9 cellular contexts compared by ENCODE assay signal in the genomic region with DNA sequence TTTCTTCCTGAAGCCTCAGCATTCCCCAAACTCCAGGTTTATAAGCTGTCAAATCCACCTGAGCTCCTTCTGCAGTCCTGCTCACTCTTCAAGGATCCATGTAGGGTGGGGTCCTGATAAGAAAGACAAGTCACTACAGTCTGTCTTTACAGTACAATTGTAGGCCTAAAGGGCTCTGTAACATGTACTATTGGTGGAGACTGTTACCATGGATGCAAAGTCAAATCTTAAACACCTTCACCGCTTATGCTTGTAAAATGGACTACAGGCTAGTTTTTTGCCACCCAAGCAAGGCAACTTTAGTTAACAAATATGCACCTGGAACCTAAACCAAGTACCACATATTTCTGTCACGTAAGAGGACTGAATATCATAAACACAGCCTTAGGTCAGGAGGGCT. TPM values are rescaled to one million over a fixed set of nuclear protein-coding genes. Genes with fewer than 3 reads are reported as not detected.
A peak's percentile ranks its signal among the peaks of the same experiment; 100 is the strongest.
DNase-seq lines count a peak whose midpoint lies in the region; ATAC-seq and TF ChIP-seq lines count a peak whose summit lies in the region.
"Had no signal": no experiment of that assay in that cellular context is flagged by ENCODE, and none has a peak within 500 bp of the region (broad histone marks: within the 10 kb centered on the region; RNA-seq: fewer than 3 reads in every experiment).

No MANE protein-coding gene starts in this region.

- no peak overlapping the region for H3K4me3 ChIP-seq in right cardiac atrium (ENCODE audit: low read length)

- peak overlapping the region; percentile 91 for H3K27ac ChIP-seq in right cardiac atrium (ENCODE audit: low read length)

- TF ChIP-seq CTCF in activated CD8-positive, alpha-beta T cell treated with anti-CD3 and anti-CD28 coated beads for 36 hours (IDR thresholded peaks at IDR 0.05), result no peak

- peaks cover 13% of the 10 kb centered on the region for H3K4me1 ChIP-seq in right cardiac atrium (ENCODE audit: control insufficient read depth, insufficient read depth, low read length)

- peak overlapping the region; percentile 86 for H3K27ac Mint-ChIP-seq in activated T-cell treated with anti-CD3 and anti-CD28 coated beads, Interleukin-2, amount 50 U/mL, for 24 hours
- peak overlapping the region; percentile 100 for H3K27ac Mint-ChIP-seq in activated CD8-positive, alpha-beta T cell treated with anti-CD3 and anti-CD28 coated beads for 36 hours
- H3K27ac Mint-ChIP-seq in stimulated activated memory B cell treated with anti-CD40 and anti-IgM and Interleukin-4, amounts not matched to agents 10 μg/mL and 1 μg/mL and 100 μg/mL, for 72 hours, result peak overlapping the region; percentile 70

- H3K4me1 Mint-ChIP-seq in activated T-cell treated with anti-CD3 and anti-CD28 coated beads, Interleukin-2, amount 50 U/mL, for 24 hours (ENCODE audit: low read depth), result peaks cover 79% of the 10 kb centered on the region
- H3K4me1 Mint-ChIP-seq in activated CD8-positive, alpha-beta T cell treated with anti-CD3 and anti-CD28 coated beads for 36 hours (ENCODE audit: low read depth), result peaks cover 75% of the 10 kb centered on the region
- peaks cover 66% of the 10 kb centered on the region for H3K4me1 Mint-ChIP-seq in stimulated activated memory B cell treated with anti-CD40 and anti-IgM and Interleukin-4, amounts not matched to agents 10 μg/mL and 1 μg/mL and 100 μg/mL, for 72 hours

- H3K4me3 Mint-ChIP-seq in activated T-cell treated with anti-CD3 and anti-CD28 coated beads, Interleukin-2, amount 50 U/mL, for 24 hours, result peak overlapping the region; percentile 13
- H3K4me3 Mint-ChIP-seq in activated CD8-positive, alpha-beta T cell treated with anti-CD3 and anti-CD28 coated beads for 36 hours, result peak overlapping the region; percentile 16
- no peak overlapping the region for H3K4me3 Mint-ChIP-seq in stimulated activated memory B cell treated with anti-CD40 and anti-IgM and Interleukin-4, amounts not matched to agents 10 μg/mL and 1 μg/mL and 100 μg/mL, for 72 hours

- peaks cover 10% of the 10 kb centered on the region for H3K9me3 Mint-ChIP-seq in activated T-cell treated with anti-CD3 and anti-CD28 coated beads, Interleukin-2, amount 50 U/mL, for 24 hours
- no peaks in the 10 kb centered on the region for H3K9me3 Mint-ChIP-seq in activated CD8-positive, alpha-beta T cell treated with anti-CD3 and anti-CD28 coated beads for 36 hours
- no peaks in the 10 kb centered on the region for H3K9me3 Mint-ChIP-seq in stimulated activated memory B cell treated with anti-CD40 and anti-IgM and Interleukin-4, amounts not matched to agents 10 μg/mL and 1 μg/mL and 100 μg/mL, for 72 hours

- DNase-seq in activated T-cell treated with anti-CD3 and anti-CD28 coated beads, Interleukin-2, amount 50 U/mL, for 24 hours, result no peak
- DNase-seq in activated T-cell treated with anti-CD3 and anti-CD28 coated beads for 4 hours (no peak), right cardiac atrium (no peak), cerebellum (ENCODE audit: low spot score) (no peak), amniotic stem cell (lab: John Stamatoyannopoulos, UW) (no peak)
- no peak for DNase-seq in activated CD8-positive, alpha-beta T cell treated with anti-CD3 and anti-CD28 coated beads for 36 hours
- DNase-seq: activated effector memory CD4-positive, alpha-beta T cell treated with anti-CD3 and anti-CD28 coated beads, Interleukin-2, amount 50 U/mL, for 16 hours had no signal

- WGBS in right cardiac atrium, result 92% methylated on average over 2 of the region's 2 CpGs

- no peaks in the 10 kb centered on the region for H3K27me3 ChIP-seq in right cardiac atrium (ENCODE audit: control insufficient read depth, insufficient read depth)

- POLR2A ChIA-PET in activated CD8-positive, alpha-beta T cell treated with anti-CD3 and anti-CD28 coated beads for 36 hours (lab: Charles Lee), result interaction anchor here (0.8 to 2.8 kb wide), 8 partner anchors 11 to 269 kb away, joined by 3 to 13 read pairs (median 5); partner anchors contain the start of gene CBLB

- no peaks in the 10 kb centered on the region for H3K27me3 Mint-ChIP-seq in activated T-cell treated with anti-CD3 and anti-CD28 coated beads, Interleukin-2, amount 50 U/mL, for 24 hours
- H3K27me3 Mint-ChIP-seq in activated CD8-positive, alpha-beta T cell treated with anti-CD3 and anti-CD28 coated beads for 36 hours, result no peaks in the 10 kb centered on the region
- no peaks in the 10 kb centered on the region for H3K27me3 Mint-ChIP-seq in stimulated activated memory B cell treated with anti-CD40 and anti-IgM and Interleukin-4, amounts not matched to agents 10 μg/mL and 1 μg/mL and 100 μg/mL, for 72 hours

- no peak for ATAC-seq in activated CD8-positive, alpha-beta T cell treated with anti-CD3 and anti-CD28 coated beads for 36 hours
- ATAC-seq in right cardiac atrium (no peak), HG02885 (IDR thresholded peaks at IDR 0.05; ENCODE audit: poor library complexity, unreplicated experiment) (no peak)
- no peak for ATAC-seq in stimulated activated memory B cell treated with anti-CD40 and anti-IgM and Interleukin-4, amounts not matched to agents 10 μg/mL and 1 μg/mL and 100 μg/mL, for 72 hours

- H3K9me3 ChIP-seq in right cardiac atrium (ENCODE audit: control insufficient read depth, low read length), result no peaks in the 10 kb centered on the region

- CTCF ChIA-PET in activated CD8-positive, alpha-beta T cell treated with anti-CD3 and anti-CD28 coated beads for 36 hours (lab: Charles Lee), result interaction anchor here (0.8 to 1.7 kb wide), 4 partner anchors 12 to 393 kb away, joined by 3 to 4 read pairs (median 3); no protein-coding TSS in a partner anchor

- intact Hi-C loops in activated CD8-positive, alpha-beta T cell treated with anti-CD3 and anti-CD28 coated beads for 36 hours (cut with micrococcal nuclease), result loop anchor here (10.0 kb wide), 1 partner anchor 511 kb away; no protein-coding TSS in a partner anchor
- intact Hi-C loops in right cardiac atrium (cut with DNase I), result no loop called here

- H3K36me3 Mint-ChIP-seq in activated T-cell treated with anti-CD3 and anti-CD28 coated beads, Interleukin-2, amount 50 U/mL, for 24 hours (ENCODE audit: low read depth), result peaks cover 78% of the 10 kb centered on the region
- H3K36me3 Mint-ChIP-seq in activated CD8-positive, alpha-beta T cell treated with anti-CD3 and anti-CD28 coated beads for 36 hours (ENCODE audit: low read depth), result peaks cover 66% of the 10 kb centered on the region
- peaks cover 27% of the 10 kb centered on the region for H3K36me3 Mint-ChIP-seq in stimulated activated memory B cell treated with anti-CD40 and anti-IgM and Interleukin-4, amounts not matched to agents 10 μg/mL and 1 μg/mL and 100 μg/mL, for 72 hours

RNA-seq across cellular contexts. Expression of gene CBLB, which starts 44.7 kb away (rescaled TPM):
- total RNA-seq in activated CD8-positive, alpha-beta T cell treated with anti-CD3 and anti-CD28 coated beads for 36 hours, result 100 to 1,000 TPM; 104 to 113 TPM
- total RNA-seq in right cardiac atrium (10 to 100 TPM; 36.6 to 45.0 (median 43.0) TPM), cerebellum (68.4 TPM)
- polyA plus RNA-seq in right cardiac atrium, result 18.0 TPM
